Comparison of ENCODE assay signal across 8 cellular contexts in genomic region chr10:102853944-102854694, GRCh38.
DNase-seq lines count a peak whose midpoint lies in the region; ATAC-seq and TF ChIP-seq lines count a peak whose summit lies in the region.

Gene BORCS7 (plus strand): TSS chr10:102854259. CDS start chr10:102854287, 28 bp downstream.

- H3K4me3 ChIP-seq in choroid plexus epithelial cell (ENCODE audit: low read depth, low read length), result peak within 1 kb of the TSS; percentile 93

- peak; percentile 68 for TF ChIP-seq POLR2A in GM19099 (IDR thresholded peaks at IDR 0.05; ENCODE audit: extremely low read depth, insufficient read length, low read depth)

- peak; percentile 1 for TF ChIP-seq CTCF in choroid plexus epithelial cell (conservative IDR thresholded peaks at IDR 0.05; ENCODE audit: low read depth, low read length)

- peak; percentile 98 for ATAC-seq in HG03432 (IDR thresholded peaks at IDR 0.05; ENCODE audit: unreplicated experiment)

- DNase-seq in AG20443 (ENCODE audit: low spot score) (peak; percentile 89), NCI-H510A (lab: John Stamatoyannopoulos, UW) (peak; percentile 94), choroid plexus epithelial cell (ENCODE audit: low read depth) (peak; percentile 99), kidney glomerular epithelial cell (lab: John Stamatoyannopoulos, UW) (peak; percentile 96)
- peak; percentile 73 to 82 for DNase-seq in activated CD4-positive, alpha-beta T cell treated with anti-CD3 and anti-CD28 coated beads for 24 hours (ENCODE audit: low read depth in 2 of 2)
- DNase-seq in stimulated activated CD4-positive, alpha-beta T cell treated with anti-CD3 and anti-CD28 coated beads, Interleukin-1b, Interleukin-23, amount 100 ng/mL, for 1 hour (ENCODE audit: low read depth in 2 of 2), result peak; percentile 61

Comparison
In these comparisons a context has a peak if more than half of its experiments do, and no peak if none do; other contexts are left out.
1. Peak in every context shown above with its lines: DNase-seq, ATAC-seq and H3K4me3 ChIP-seq.